In genomic region chr20:15047561-15047960, GRCh38 we compare ENCODE assay signal across 18 cellular contexts.
"Had no signal": no experiment of that assay in that cellular context is flagged by ENCODE, and none has a peak within 500 bp of the region (broad histone marks: within the 10 kb centered on the region; RNA-seq: fewer than 3 reads in every experiment).

No MANE protein-coding gene starts in this region.

- H3K36me3 ChIP-seq: MG63, SJSA1 had no signal

- H3K27ac ChIP-seq: KMS-11, SJSA1, SK-N-MC had no signal

- H3K9me3 ChIP-seq: MG63 had no signal

- H3K4me3 ChIP-seq: K562, MG63, SJSA1, SK-N-MC had no signal

- H3K4me2 ChIP-seq: KMS-11 had no signal

- DNase-seq: IMR-90, MG63, NCI-H1092, NCI-H1105 treated with DMSO at 0.1 percent for 48 hours, NCI-H1417 treated with DMSO at 0.1 percent for 48 hours, NCI-H1694 treated with DMSO at 0.1 percent for 48 hours, NCI-H1930, NCI-H2081, NCI-H345, NCI-H526 treated with DMSO at 0.1 percent for 48 hours, Right ventricle myocardium superior, RPMI8226, SIG-M5 had no signal

- ATAC-seq: HepG2, K562 had no signal

- H3K9ac ChIP-seq: KMS-11 had no signal

- H3K27me3 ChIP-seq: MG63, SJSA1 had no signal

- H3K4me1 ChIP-seq: SJSA1 had no signal
